Comparison of ENCODE assay signal across 9 cellular contexts in the genomic region with DNA sequence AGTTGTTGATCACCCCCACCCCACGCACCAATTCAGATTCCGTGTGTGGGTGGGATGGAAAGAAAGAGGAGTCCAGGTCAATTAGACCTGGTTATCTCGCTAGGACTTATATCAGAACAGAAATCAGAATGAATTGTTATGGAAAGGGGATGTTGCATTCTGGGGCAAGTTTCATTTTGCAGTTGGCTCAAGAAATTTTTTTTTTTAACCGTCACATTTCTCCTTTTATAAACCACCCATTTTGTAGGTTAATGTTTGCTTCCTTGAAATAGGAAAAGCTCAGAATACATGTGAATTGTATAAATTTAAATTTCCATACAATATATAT. TPM values are rescaled to one million over a fixed set of nuclear protein-coding genes. Genes with fewer than 3 reads are reported as not detected.
DNase-seq lines count a peak whose midpoint lies in the region; ATAC-seq and TF ChIP-seq lines count a peak whose summit lies in the region.
"Had no signal": no experiment of that assay in that cellular context is flagged by ENCODE, and none has a peak within 500 bp of the region (broad histone marks: within the 10 kb centered on the region; RNA-seq: fewer than 3 reads in every experiment).

No MANE protein-coding gene starts in this region.

- H3K4me3 Mint-ChIP-seq in CD14-positive monocyte, result peak overlapping the region; percentile 99 to 100
- peak overlapping the region; percentile 98 for H3K4me3 Mint-ChIP-seq in central memory CD8-positive, alpha-beta T cell
- peak overlapping the region; percentile 79 for H3K4me3 Mint-ChIP-seq in nephron progenitor cell

- peaks cover 0 to 2% (median 0%) of the 10 kb centered on the region in 7 donors for H3K9me3 Mint-ChIP-seq in CD14-positive monocyte
- no peaks in the 10 kb centered on the region for H3K9me3 Mint-ChIP-seq in central memory CD8-positive, alpha-beta T cell
- no peaks in the 10 kb centered on the region for H3K9me3 Mint-ChIP-seq in nephron progenitor cell

- H3K27ac Mint-ChIP-seq in CD14-positive monocyte (peak overlapping the region; percentile 87 to 98 (median 95)), nephron progenitor cell (no peak overlapping the region)
- peak overlapping the region; percentile 70 for H3K27ac Mint-ChIP-seq in central memory CD8-positive, alpha-beta T cell (ENCODE audit: low read depth)

- intact Hi-C loops in CD14-positive monocyte (cut with micrococcal nuclease), result loop anchor here (5.0 to 10.0 kb wide), 6 partner anchors 47 to 770 kb away; partner anchors contain the start of gene SUPT3H (in 1 of the 2)

- TF ChIP-seq CTCF in CD14-positive monocyte (IDR thresholded peaks at IDR 0.05), result no peak
- TF ChIP-seq CTCF in nephron progenitor cell (IDR thresholded peaks at IDR 0.05), result no peak

- DNase-seq in CD14-positive monocyte (ENCODE audit: low spot score) (no peak), NOMO-1 treated with DMSO at 0.1 percent for 48 hours (lab: John Stamatoyannopoulos, UW; ENCODE audit: unreplicated experiment) (peak; percentile 71), nephron progenitor cell (no peak), NCI-H2081 treated with DMSO at 0.1 percent for 48 hours (lab: John Stamatoyannopoulos, UW) (no peak), NCI-H1417 treated with DMSO at 0.1 percent for 48 hours (lab: John Stamatoyannopoulos, UW) (no peak), NCI-H2081 (lab: John Stamatoyannopoulos, UW) (no peak)
- no peak for DNase-seq in central memory CD8-positive, alpha-beta T cell (ENCODE audit: low spot score in 2 of 2)
- DNase-seq: NCI-H226 had no signal

- H3K4me1 Mint-ChIP-seq in CD14-positive monocyte (peaks cover 50% of the 10 kb centered on the region), nephron progenitor cell (peaks cover 30% of the 10 kb centered on the region)
- H3K4me1 Mint-ChIP-seq in central memory CD8-positive, alpha-beta T cell, result peaks cover 48% of the 10 kb centered on the region

- H3K36me3 Mint-ChIP-seq in CD14-positive monocyte (peaks cover 8 to 9% of the 10 kb centered on the region in 2 donors), nephron progenitor cell (ENCODE audit: low read depth) (no peaks in the 10 kb centered on the region)
- peaks cover 21% of the 10 kb centered on the region for H3K36me3 Mint-ChIP-seq in central memory CD8-positive, alpha-beta T cell (ENCODE audit: insufficient read depth)

- peaks cover 4 to 14% (median 14%) of the 10 kb centered on the region in 3 donors for H3K27me3 Mint-ChIP-seq in CD14-positive monocyte (ENCODE audit: low read depth in 3 of 3)
- H3K27me3 Mint-ChIP-seq in central memory CD8-positive, alpha-beta T cell, result peaks cover 22% of the 10 kb centered on the region
- H3K27me3 Mint-ChIP-seq in nephron progenitor cell (ENCODE audit: low read depth, poor library complexity), result peaks cover 79% of the 10 kb centered on the region

- no peak for ATAC-seq in central memory CD8-positive, alpha-beta T cell (replicated peaks; ENCODE audit: extremely low read depth, poor library complexity, severe bottlenecking)
- ATAC-seq in GM18519 (IDR thresholded peaks at IDR 0.05; ENCODE audit: low FRiP score, unreplicated experiment), result no peak

RNA-seq across cellular contexts. Expression of gene SUPT3H, which starts 46.9 kb away (rescaled TPM):
- polyA plus RNA-seq in CD14-positive monocyte, result 1 to 10 TPM; 2.4 to 3.5 TPM
